In the genomic region with DNA sequence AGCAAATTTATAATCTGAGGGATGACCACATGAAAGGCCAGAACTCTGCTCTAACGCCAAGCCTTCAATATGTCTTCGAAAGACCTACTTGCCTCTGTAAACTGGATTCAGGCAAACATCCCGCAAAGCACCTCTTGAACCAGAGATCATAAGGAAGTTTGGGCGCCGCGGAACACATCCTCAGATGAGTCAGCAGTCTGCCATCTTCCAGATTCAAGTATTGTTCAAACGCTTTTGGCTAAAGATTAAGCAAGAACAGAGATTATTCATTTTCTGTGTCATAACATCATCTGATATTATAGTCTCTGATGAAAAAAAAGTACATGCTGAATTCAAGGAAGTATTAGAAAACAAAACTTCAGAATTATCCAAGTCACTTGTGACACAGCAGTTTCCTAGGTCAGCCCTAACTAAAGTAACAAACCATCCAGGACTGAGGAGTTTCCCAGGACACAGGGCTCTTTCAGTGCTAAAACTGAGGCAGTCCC, we compare ENCODE assay signal across 1 cellular context.
TF ChIP-seq lines count a peak whose summit lies in the region.

No MANE protein-coding gene starts in this region.

TF ChIP-seq in K562, 482 proteins besides CTCF, POLR2A, EP300 and RAD21 (continued from another document and continues in another):
- TF ChIP-seq SIN3A (IDR thresholded peaks at IDR 0.05; ENCODE audit: borderline replicate concordance in 2 of 2, control insufficient read depth in 1 of 2, low read depth in 2 of 2, low read length in 2 of 2): no peak
- no peak for TF ChIP-seq RNF219 (CRISPR knock-in tag; IDR thresholded peaks at IDR 0.05)
- TF ChIP-seq, protein P1, sequence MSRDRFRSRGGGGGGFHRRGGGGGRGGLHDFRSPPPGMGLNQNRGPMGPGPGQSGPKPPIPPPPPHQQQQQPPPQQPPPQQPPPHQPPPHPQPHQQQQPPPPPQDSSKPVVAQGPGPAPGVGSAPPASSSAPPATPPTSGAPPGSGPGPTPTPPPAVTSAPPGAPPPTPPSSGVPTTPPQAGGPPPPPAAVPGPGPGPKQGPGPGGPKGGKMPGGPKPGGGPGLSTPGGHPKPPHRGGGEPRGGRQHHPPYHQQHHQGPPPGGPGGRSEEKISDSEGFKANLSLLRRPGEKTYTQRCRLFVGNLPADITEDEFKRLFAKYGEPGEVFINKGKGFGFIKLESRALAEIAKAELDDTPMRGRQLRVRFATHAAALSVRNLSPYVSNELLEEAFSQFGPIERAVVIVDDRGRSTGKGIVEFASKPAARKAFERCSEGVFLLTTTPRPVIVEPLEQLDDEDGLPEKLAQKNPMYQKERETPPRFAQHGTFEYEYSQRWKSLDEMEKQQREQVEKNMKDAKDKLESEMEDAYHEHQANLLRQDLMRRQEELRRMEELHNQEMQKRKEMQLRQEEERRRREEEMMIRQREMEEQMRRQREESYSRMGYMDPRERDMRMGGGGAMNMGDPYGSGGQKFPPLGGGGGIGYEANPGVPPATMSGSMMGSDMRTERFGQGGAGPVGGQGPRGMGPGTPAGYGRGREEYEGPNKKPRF (IDR thresholded peaks at IDR 0.05; ENCODE audit: low read depth, low read length): no peak
- TF ChIP-seq ZNF175 (CRISPR knock-in tag; IDR thresholded peaks at IDR 0.05; ENCODE audit: low read depth): peak; percentile 62
- no peak for TF ChIP-seq ZFP30 (CRISPR knock-in tag; IDR thresholded peaks at IDR 0.05; ENCODE audit: borderline replicate concordance)
- no peak for TF ChIP-seq PML (IDR thresholded peaks at IDR 0.05; ENCODE audit: low read length)
- TF ChIP-seq THRAP3 (IDR thresholded peaks at IDR 0.05; ENCODE audit: borderline replicate concordance): no peak
- TF ChIP-seq ZBTB17 (CRISPR knock-in tag; IDR thresholded peaks at IDR 0.05): no peak
- TF ChIP-seq KDM4B (IDR thresholded peaks at IDR 0.05; ENCODE audit: borderline replicate concordance in 2 of 2, low read depth in 1 of 2): no peak
- TF ChIP-seq SMAD1 (IDR thresholded peaks at IDR 0.05; ENCODE audit: low read depth, low read length, partially characterized antibody): no peak
- TF ChIP-seq NCOA1 (IDR thresholded peaks at IDR 0.05; ENCODE audit: low read depth): no peak
- TF ChIP-seq, protein P2, sequence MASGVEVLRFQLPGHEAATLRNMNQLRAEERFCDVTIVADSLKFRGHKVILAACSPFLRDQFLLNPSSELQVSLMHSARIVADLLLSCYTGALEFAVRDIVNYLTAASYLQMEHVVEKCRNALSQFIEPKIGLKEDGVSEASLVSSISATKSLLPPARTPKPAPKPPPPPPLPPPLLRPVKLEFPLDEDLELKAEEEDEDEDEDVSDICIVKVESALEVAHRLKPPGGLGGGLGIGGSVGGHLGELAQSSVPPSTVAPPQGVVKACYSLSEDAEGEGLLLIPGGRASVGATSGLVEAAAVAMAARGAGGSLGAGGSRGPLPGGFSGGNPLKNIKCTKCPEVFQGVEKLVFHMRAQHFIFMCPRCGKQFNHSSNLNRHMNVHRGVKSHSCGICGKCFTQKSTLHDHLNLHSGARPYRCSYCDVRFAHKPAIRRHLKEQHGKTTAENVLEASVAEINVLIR (CRISPR knock-in tag; IDR thresholded peaks at IDR 0.05): no peak
- TF ChIP-seq ZNF274 (IDR thresholded peaks at IDR 0.05; ENCODE audit: borderline replicate concordance, low read depth, low read length): no peak
- no peak for TF ChIP-seq PHF8 (IDR thresholded peaks at IDR 0.05; ENCODE audit: borderline replicate concordance, low read length)
- no peak for TF ChIP-seq ILF3 (IDR thresholded peaks at IDR 0.05; ENCODE audit: borderline replicate concordance)
- TF ChIP-seq BCOR (IDR thresholded peaks at IDR 0.05): no peak
- TF ChIP-seq L3MBTL2 (IDR thresholded peaks at IDR 0.05): peak; percentile 46; the same call in 1 of the 2 replicates
- no peak for TF ChIP-seq ZNF431 (CRISPR knock-in tag; IDR thresholded peaks at IDR 0.05)
- TF ChIP-seq FOSL1 (tag; conservative IDR thresholded peaks at IDR 0.05): peak; percentile 80
- no peak for TF ChIP-seq CCNT2 (IDR thresholded peaks at IDR 0.05; ENCODE audit: borderline replicate concordance, extremely low read depth, insufficient read length, low read depth, low read length)
- TF ChIP-seq SOX6 (IDR thresholded peaks at IDR 0.05): peak; percentile 37; the same call in 1 of the 2 replicates
- no peak for TF ChIP-seq SIN3B (IDR thresholded peaks at IDR 0.05; ENCODE audit: low read depth)
- TF ChIP-seq MEIS2 (IDR thresholded peaks at IDR 0.05; ENCODE audit: partially characterized antibody): peak; percentile 35
- TF ChIP-seq NELFE (IDR thresholded peaks at IDR 0.05; ENCODE audit: insufficient read depth, insufficient read length): no peak
- TF ChIP-seq PPARD (CRISPR knock-in tag; IDR thresholded peaks at IDR 0.05): no peak
- TF ChIP-seq CUX1 (CRISPR knock-in tag; IDR thresholded peaks at IDR 0.05): 0 out of 2 replicates have a peak, but pooled peaks have one; percentile 52
- no peak for TF ChIP-seq ARID4B (CRISPR knock-in tag; IDR thresholded peaks at IDR 0.05)
- TF ChIP-seq CBX5 (IDR thresholded peaks at IDR 0.05; ENCODE audit: borderline replicate concordance, low read depth): no peak
- TF ChIP-seq TEAD1 (CRISPR knock-in tag; IDR thresholded peaks at IDR 0.05): no peak
- no peak for TF ChIP-seq EWSR1 (IDR thresholded peaks at IDR 0.05; ENCODE audit: borderline replicate concordance, low read depth, partially characterized antibody)
- TF ChIP-seq KLF6 (CRISPR knock-in tag; IDR thresholded peaks at IDR 0.05; ENCODE audit: borderline replicate concordance): no peak
- TF ChIP-seq TAF9B (IDR thresholded peaks at IDR 0.05; ENCODE audit: partially characterized antibody): no peak
- no peak for TF ChIP-seq TSC22D4 (tag; IDR thresholded peaks at IDR 0.05)
- TF ChIP-seq HOXB6 (CRISPR knock-in tag; IDR thresholded peaks at IDR 0.05; ENCODE audit: borderline replicate concordance): no peak
- TF ChIP-seq POLR3A (IDR thresholded peaks at IDR 0.05; ENCODE audit: borderline replicate concordance, extremely low read depth, insufficient read depth, insufficient read length): no peak
- no peak for TF ChIP-seq NCOA2 (IDR thresholded peaks at IDR 0.05; ENCODE audit: partially characterized antibody in 2 of 2)
- TF ChIP-seq KLF13 (tag; IDR thresholded peaks at IDR 0.05; ENCODE audit: borderline replicate concordance, low read depth): no peak
- no peak for TF ChIP-seq ZBTB8A (IDR thresholded peaks at IDR 0.05; ENCODE audit: partially characterized antibody)
- TF ChIP-seq ZNF79 (CRISPR knock-in tag; IDR thresholded peaks at IDR 0.05; ENCODE audit: low read depth): no peak
- TF ChIP-seq CBFB (CRISPR knock-in tag; IDR thresholded peaks at IDR 0.05): no peak
- peak; percentile 52; the same call in 1 of the 2 replicates for TF ChIP-seq PYGO2 (tag; IDR thresholded peaks at IDR 0.05)
- TF ChIP-seq, protein P3, sequence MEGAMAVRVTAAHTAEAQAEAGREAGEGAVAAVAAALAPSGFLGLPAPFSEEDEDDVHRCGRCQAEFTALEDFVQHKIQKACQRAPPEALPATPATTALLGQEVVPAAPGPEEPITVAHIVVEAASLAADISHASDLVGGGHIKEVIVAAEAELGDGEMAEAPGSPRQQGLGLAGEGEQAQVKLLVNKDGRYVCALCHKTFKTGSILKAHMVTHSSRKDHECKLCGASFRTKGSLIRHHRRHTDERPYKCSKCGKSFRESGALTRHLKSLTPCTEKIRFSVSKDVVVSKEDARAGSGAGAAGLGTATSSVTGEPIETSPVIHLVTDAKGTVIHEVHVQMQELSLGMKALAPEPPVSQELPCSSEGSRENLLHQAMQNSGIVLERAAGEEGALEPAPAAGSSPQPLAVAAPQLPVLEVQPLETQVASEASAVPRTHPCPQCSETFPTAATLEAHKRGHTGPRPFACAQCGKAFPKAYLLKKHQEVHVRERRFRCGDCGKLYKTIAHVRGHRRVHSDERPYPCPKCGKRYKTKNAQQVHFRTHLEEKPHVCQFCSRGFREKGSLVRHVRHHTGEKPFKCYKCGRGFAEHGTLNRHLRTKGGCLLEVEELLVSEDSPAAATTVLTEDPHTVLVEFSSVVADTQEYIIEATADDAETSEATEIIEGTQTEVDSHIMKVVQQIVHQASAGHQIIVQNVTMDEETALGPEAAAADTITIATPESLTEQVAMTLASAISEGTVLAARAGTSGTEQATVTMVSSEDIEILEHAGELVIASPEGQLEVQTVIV (CRISPR knock-in tag; IDR thresholded peaks at IDR 0.05; ENCODE audit: borderline replicate concordance): no peak
- 0 out of 2 replicates have a peak, but pooled peaks have one; percentile 47 for TF ChIP-seq ARID1B (IDR thresholded peaks at IDR 0.05)
- no peak for TF ChIP-seq HLTF (IDR thresholded peaks at IDR 0.05)
- TF ChIP-seq ZNF124 (CRISPR knock-in tag; IDR thresholded peaks at IDR 0.05): no peak
- TF ChIP-seq WHSC1 (IDR thresholded peaks at IDR 0.05; ENCODE audit: low read length): no peak
- TF ChIP-seq CEBPB (tag; IDR thresholded peaks at IDR 0.05): peak; percentile 78
- no peak for TF ChIP-seq HMG20A (CRISPR knock-in tag; conservative IDR thresholded peaks at IDR 0.05)
